ENCODE assay signal across 10 cellular contexts in genomic region chrX:13083755-13084326, GRCh38. TPM values are rescaled to one million over a fixed set of nuclear protein-coding genes. Genes with fewer than 3 reads are reported as not detected.
DNase-seq lines count a peak whose midpoint lies in the region; ATAC-seq and TF ChIP-seq lines count a peak whose summit lies in the region.
"Not testable (repeated sequence)": the region's sequence is repeated elsewhere in the genome, so short reads cannot be mapped to it uniquely, and the experiment has no call there.
"Had no signal": no experiment of that assay in that cellular context is flagged by ENCODE, and none has a peak within 500 bp of the region (broad histone marks: within the 10 kb centered on the region; RNA-seq: fewer than 3 reads in every experiment).

No MANE protein-coding gene starts in this region.

- not testable (repeated sequence) for H3K4me3 ChIP-seq in BLaER1 treated with 17β-estradiol and CSF1 and Interleukin-3, amounts not matched to agents 10 nM and 100 nM; neural progenitor cell

- not testable (repeated sequence) for H3K27me3 ChIP-seq in BLaER1 treated with 17β-estradiol and CSF1 and Interleukin-3, amounts not matched to agents 10 nM and 100 nM; neural progenitor cell

- not testable (repeated sequence) for H3F3A ChIP-seq in neural progenitor cell (ENCODE audit: low read depth)

- ATAC-seq in activated CD8-positive, alpha-beta T cell treated with anti-CD3 and anti-CD28 coated beads for 36 hours; activated naive CD4-positive, alpha-beta T cell treated with anti-CD3 and anti-CD28 coated beads, Interleukin-2, amount 50 U/mL, for 72 hours; effector memory CD8-positive, alpha-beta T cell (replicated peaks): not testable (repeated sequence)

- H3K9me3 Mint-ChIP-seq in IgD-negative memory B cell; T-helper 1 cell treated with Interleukin-12 subunit alpha and Interleukin-12 subunit beta and Interleukin-4 antibody, amounts not matched to agents 30 μg/mL and 1 μg/mL, for 36 hours; activated CD8-positive, alpha-beta T cell treated with anti-CD3 and anti-CD28 coated beads for 36 hours; activated naive CD4-positive, alpha-beta T cell treated with anti-CD3 and anti-CD28 coated beads, Interleukin-2, amount 50 U/mL, for 72 hours; effector memory CD8-positive, alpha-beta T cell; neural progenitor cell: not testable (repeated sequence)

- H3K4me3 Mint-ChIP-seq in IgD-negative memory B cell = peak overlapping the region in 2 of 4 donors; percentile 77 to 80
- H3K4me3 Mint-ChIP-seq in T-helper 1 cell treated with Interleukin-12 subunit alpha and Interleukin-12 subunit beta and Interleukin-4 antibody, amounts not matched to agents 30 μg/mL and 1 μg/mL, for 36 hours; activated CD8-positive, alpha-beta T cell treated with anti-CD3 and anti-CD28 coated beads for 36 hours; neural progenitor cell: not testable (repeated sequence)
- H3K4me3 Mint-ChIP-seq in effector memory CD8-positive, alpha-beta T cell = peak overlapping the region; percentile 15 to 44

- H3K79me2 ChIP-seq in neural progenitor cell (ENCODE audit: low read depth) = not testable (repeated sequence)

- H3K27ac ChIP-seq in BLaER1 treated with 17β-estradiol and CSF1 and Interleukin-3, amounts not matched to agents 10 nM and 100 nM = peak overlapping the region; percentile 72 to 99 (median 95)
- not testable (repeated sequence) for H3K27ac ChIP-seq in neural progenitor cell

- H4K20me1 ChIP-seq in BLaER1 treated with 17β-estradiol and CSF1 and Interleukin-3, amounts not matched to agents 10 nM and 100 nM; neural progenitor cell (ENCODE audit: low read depth): not testable (repeated sequence)

- TF ChIP-seq CTCF in activated CD8-positive, alpha-beta T cell treated with anti-CD3 and anti-CD28 coated beads for 36 hours (IDR thresholded peaks at IDR 0.05); neural progenitor cell (IDR thresholded peaks at IDR 0.05): not testable (repeated sequence)

- POLR2A ChIA-PET in activated CD8-positive, alpha-beta T cell treated with anti-CD3 and anti-CD28 coated beads for 36 hours (lab: Charles Lee) = interaction anchor here (1.4 to 19.9 kb wide), 4 partner anchors 98 to 133 kb away, joined by 3 to 333 read pairs (median 17); partner anchors contain the start of gene TMSB4X

- peaks cover 90 to 100% (median 100%) of the 10 kb centered on the region in 10 experiments for H3K4me1 ChIP-seq in BLaER1 treated with 17β-estradiol and CSF1 and Interleukin-3, amounts not matched to agents 10 nM and 100 nM
- not testable (repeated sequence) for H3K4me1 ChIP-seq in neural progenitor cell

- H3K27me3 Mint-ChIP-seq in IgD-negative memory B cell; T-helper 1 cell treated with Interleukin-12 subunit alpha and Interleukin-12 subunit beta and Interleukin-4 antibody, amounts not matched to agents 30 μg/mL and 1 μg/mL, for 36 hours (ENCODE audit: low read depth); activated CD8-positive, alpha-beta T cell treated with anti-CD3 and anti-CD28 coated beads for 36 hours; effector memory CD8-positive, alpha-beta T cell; neural progenitor cell (ENCODE audit: insufficient read depth, low read depth): not testable (repeated sequence)

- H3K36me3 Mint-ChIP-seq in IgD-negative memory B cell; T-helper 1 cell treated with Interleukin-12 subunit alpha and Interleukin-12 subunit beta and Interleukin-4 antibody, amounts not matched to agents 30 μg/mL and 1 μg/mL, for 36 hours (ENCODE audit: low read depth); activated CD8-positive, alpha-beta T cell treated with anti-CD3 and anti-CD28 coated beads for 36 hours (ENCODE audit: low read depth); neural progenitor cell: not testable (repeated sequence)
- peaks cover 0 to 16% of the 10 kb centered on the region in 2 donors for H3K36me3 Mint-ChIP-seq in activated naive CD4-positive, alpha-beta T cell treated with anti-CD3 and anti-CD28 coated beads, Interleukin-2, amount 50 U/mL, for 72 hours
- peaks cover 23% of the 10 kb centered on the region for H3K36me3 Mint-ChIP-seq in effector memory CD8-positive, alpha-beta T cell (ENCODE audit: insufficient read depth)

- H3K9me3 ChIP-seq in BLaER1 treated with 17β-estradiol and CSF1 and Interleukin-3, amounts not matched to agents 10 nM and 100 nM (replicated peaks in 1 of 11); neural progenitor cell (ENCODE audit: low read depth): not testable (repeated sequence)

- peak; percentile 21 for DNase-seq in ELF-1 (ENCODE audit: low read depth, low spot score)
- not testable (repeated sequence) for DNase-seq in activated CD8-positive, alpha-beta T cell treated with anti-CD3 and anti-CD28 coated beads for 36 hours; activated naive CD4-positive, alpha-beta T cell treated with anti-CD3 and anti-CD28 coated beads, Interleukin-2, amount 50 U/mL, for 72 hours (ENCODE audit: low spot score in 2 of 2); effector memory CD8-positive, alpha-beta T cell; neural progenitor cell (ENCODE audit: low spot score)

- CTCF ChIA-PET in activated CD8-positive, alpha-beta T cell treated with anti-CD3 and anti-CD28 coated beads for 36 hours (lab: Charles Lee) = not testable (repeated sequence)

- H3K36me3 ChIP-seq in BLaER1 treated with 17β-estradiol and CSF1 and Interleukin-3, amounts not matched to agents 10 nM and 100 nM; neural progenitor cell: not testable (repeated sequence)

- H3K27ac Mint-ChIP-seq in IgD-negative memory B cell (peak overlapping the region; percentile 32 to 95 (median 91)), neural progenitor cell (peak overlapping the region; percentile 66)
- H3K27ac Mint-ChIP-seq in T-helper 1 cell treated with Interleukin-12 subunit alpha and Interleukin-12 subunit beta and Interleukin-4 antibody, amounts not matched to agents 30 μg/mL and 1 μg/mL, for 36 hours = peak overlapping the region; percentile 71
- H3K27ac Mint-ChIP-seq in activated CD8-positive, alpha-beta T cell treated with anti-CD3 and anti-CD28 coated beads for 36 hours = peak overlapping the region; percentile 83
- H3K27ac Mint-ChIP-seq in activated naive CD4-positive, alpha-beta T cell treated with anti-CD3 and anti-CD28 coated beads, Interleukin-2, amount 50 U/mL, for 72 hours = peak overlapping the region; percentile 72 to 98
- H3K27ac Mint-ChIP-seq in effector memory CD8-positive, alpha-beta T cell = peak overlapping the region; percentile 32 to 94

- H2AFZ ChIP-seq in neural progenitor cell (replicated peaks) = not testable (repeated sequence)

- H3K4me2 ChIP-seq in BLaER1 treated with 17β-estradiol and CSF1 and Interleukin-3, amounts not matched to agents 10 nM and 100 nM = peak overlapping the region; percentile 63 to 83 (median 74)
- H3K4me2 ChIP-seq in neural progenitor cell = not testable (repeated sequence)

- intact Hi-C loops in activated CD8-positive, alpha-beta T cell treated with anti-CD3 and anti-CD28 coated beads for 36 hours (cut with micrococcal nuclease) = not testable (repeated sequence)

- peak overlapping the region in 10 of 11 experiments; percentile 73 to 87 (median 81); a peak in 16 of 22 replicates for H3K9ac ChIP-seq in BLaER1 treated with 17β-estradiol and CSF1 and Interleukin-3, amounts not matched to agents 10 nM and 100 nM
- not testable (repeated sequence) for H3K9ac ChIP-seq in neural progenitor cell

- peaks cover 56 to 77% (median 66%) of the 10 kb centered on the region in 3 donors for H3K4me1 Mint-ChIP-seq in IgD-negative memory B cell
- H3K4me1 Mint-ChIP-seq in T-helper 1 cell treated with Interleukin-12 subunit alpha and Interleukin-12 subunit beta and Interleukin-4 antibody, amounts not matched to agents 30 μg/mL and 1 μg/mL, for 36 hours (ENCODE audit: low read depth) = peaks cover 79% of the 10 kb centered on the region
- H3K4me1 Mint-ChIP-seq in activated CD8-positive, alpha-beta T cell treated with anti-CD3 and anti-CD28 coated beads for 36 hours (ENCODE audit: low read depth) = peaks cover 81% of the 10 kb centered on the region
- H3K4me1 Mint-ChIP-seq in effector memory CD8-positive, alpha-beta T cell (ENCODE audit: low read depth in 2 of 2) = peaks cover 52 to 73% of the 10 kb centered on the region in 2 donors
- H3K4me1 Mint-ChIP-seq in neural progenitor cell = peaks cover 18% of the 10 kb centered on the region

RNA-seq across cellular contexts. Expression of gene FAM9C, which starts 39.4 kb away (rescaled TPM):
- polyA plus RNA-seq in IgD-negative memory B cell = not detected
- total RNA-seq in activated CD8-positive, alpha-beta T cell treated with anti-CD3 and anti-CD28 coated beads for 36 hours = not detected
- total RNA-seq in activated naive CD4-positive, alpha-beta T cell treated with anti-CD3 and anti-CD28 coated beads, Interleukin-2, amount 50 U/mL, for 72 hours = under 1 TPM in 1 of 2 donors, not detected in 1; 0.41 TPM
- not detected in 2 replicates for total RNA-seq in neural progenitor cell (ENCODE audit: low replicate concordance)
- total RNA-seq: A172, HepG2 had no signal
- polyA plus RNA-seq: HepG2 had no signal
